8 cellular contexts compared by ENCODE assay signal in the genomic region with DNA sequence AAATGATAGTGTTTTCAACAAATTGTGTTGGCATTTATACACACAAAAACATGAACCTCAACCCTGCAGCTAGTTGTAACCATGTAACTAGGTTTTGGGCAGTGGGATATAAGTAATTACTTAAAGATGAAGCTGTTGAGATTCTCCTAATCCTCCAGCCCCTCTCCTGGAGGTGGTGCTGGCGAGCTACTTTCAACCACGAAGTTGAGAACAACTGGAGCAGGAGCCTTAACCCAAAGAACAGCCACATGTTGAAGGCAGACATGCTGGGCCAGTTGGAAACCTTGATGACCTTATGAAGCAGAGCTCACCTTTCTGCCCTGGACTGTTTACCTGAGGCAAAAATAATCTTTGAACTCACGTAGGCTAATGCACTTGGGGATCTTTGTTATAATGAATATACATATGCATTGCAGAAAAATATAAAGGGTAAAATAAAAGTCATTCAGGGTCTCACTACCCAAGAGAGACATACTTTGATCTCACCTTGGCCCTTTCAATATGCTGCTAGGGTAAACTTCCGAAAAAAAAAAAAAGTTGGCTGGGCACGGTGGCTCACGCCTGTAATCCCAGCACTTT.
A peak's percentile ranks its signal among the peaks of the same experiment; 100 is the strongest.
DNase-seq lines count a peak whose midpoint lies in the region; ATAC-seq and TF ChIP-seq lines count a peak whose summit lies in the region.

No MANE protein-coding gene starts in this region.

- no peak for TF ChIP-seq EP300 in SK-N-SH (IDR thresholded peaks at IDR 0.05; ENCODE audit: borderline replicate concordance in 1 of 2, low read depth in 1 of 2, low read length in 1 of 2)

- H3K36me3 ChIP-seq in SK-N-SH (replicated peaks in 1 of 2; ENCODE audit: control insufficient read depth in 1 of 2, insufficient read depth in 2 of 2, low read length in 1 of 2) (no peaks in the 10 kb centered on the region), testis (ENCODE audit: low read depth, missing control alignments) (no peaks in the 10 kb centered on the region)

- no peaks in the 10 kb centered on the region for H3K9me2 ChIP-seq in SK-N-SH

- TF ChIP-seq RAD21 in SK-N-SH (IDR thresholded peaks at IDR 0.05; ENCODE audit: low read length), result peak; percentile 76

- H3K27ac ChIP-seq in SK-N-SH (ENCODE audit: low read depth in 2 of 2, low read length in 1 of 2), result no peak overlapping the region
- H3K27ac ChIP-seq in testis, result no peak overlapping the region

- POLR2A ChIA-PET in SK-N-SH (lab: Yijun Ruan, JAX), result no interaction called here

- H3K4me3 ChIP-seq in SK-N-SH (ENCODE audit: low read depth in 2 of 2, low read length in 1 of 2) (no peak overlapping the region), testis (no peak overlapping the region)

- H4K20me1 ChIP-seq in SK-N-SH (ENCODE audit: insufficient read depth), result no peaks in the 10 kb centered on the region

- peak; percentile 92 for ATAC-seq in left lobe of liver

- DNase-seq in A172 (ENCODE audit: low spot score) (peak; percentile 51), H4 (ENCODE audit: low spot score) (peak; percentile 45), SK-N-SH (peak; percentile 21), brain pericyte (ENCODE audit: low read depth, low spot score) (peak; percentile 44), left lobe of liver (ENCODE audit: low spot score) (peak; percentile 72), testis (peak; percentile 61), medulla oblongata (ENCODE audit: extremely low spot score) (no peak)
- no peak for DNase-seq in activated T-helper 1 cell treated with anti-CD3 and anti-CD28 coated beads, Interleukin-12 subunit alpha, Interleukin-12 subunit beta, Interleukin-2, Interleukin-4 antibody, amounts not matched to agents 30 ng/mL and 10 ng/mL and 1 ng/mL, durations not matched to agents 14 hours and 24 hours and 36 hours (ENCODE audit: low spot score)

- CTCF ChIA-PET in SK-N-SH (lab: Yijun Ruan, JAX), result interaction anchor here (0.9 to 3.2 kb wide), 6 partner anchors 47 to 256 kb away, joined by 3 to 16 read pairs (median 4); no protein-coding TSS in a partner anchor

- H3K4me2 ChIP-seq in SK-N-SH, result no peak overlapping the region

- H3K4me1 ChIP-seq in SK-N-SH (ENCODE audit: control insufficient read depth in 1 of 2, insufficient read depth in 2 of 2, low read depth in 1 of 2, low read length in 1 of 2) (peaks cover 0 to 17% of the 10 kb centered on the region in 2 experiments; a peak in 3 of 4 replicates), testis (peaks cover 3% of the 10 kb centered on the region)

- H3K27me3 ChIP-seq in SK-N-SH (ENCODE audit: insufficient read depth), result no peaks in the 10 kb centered on the region
- no peaks in the 10 kb centered on the region for H3K27me3 ChIP-seq in testis

- no peaks in the 10 kb centered on the region for H3K79me2 ChIP-seq in SK-N-SH (ENCODE audit: insufficient read depth)

- intact Hi-C loops in testis (cut with DNase I; ENCODE audit: low total_unique reads), result loop anchor here (10.0 kb wide), 1 partner anchor 254 kb away; no protein-coding TSS in a partner anchor
- intact Hi-C loops in activated T-helper 1 cell treated with anti-CD3 and anti-CD28 coated beads, Interleukin-12 subunit alpha, Interleukin-12 subunit beta, Interleukin-2, Interleukin-4 antibody, amounts not matched to agents 30 ng/mL and 10 ng/mL and 1 ng/mL, durations not matched to agents 14 hours and 24 hours and 36 hours (cut with micrococcal nuclease), result loop anchor here (1.0 kb wide), 1 partner anchor 255 kb away; no protein-coding TSS in a partner anchor

- no peaks in the 10 kb centered on the region for H3K36me3 Mint-ChIP-seq in activated T-helper 1 cell treated with anti-CD3 and anti-CD28 coated beads, Interleukin-12 subunit alpha, Interleukin-12 subunit beta, Interleukin-2, Interleukin-4 antibody, amounts not matched to agents 30 ng/mL and 10 ng/mL and 1 ng/mL, durations not matched to agents 14 hours and 24 hours and 36 hours (ENCODE audit: low read depth)

- H3K9me3 ChIP-seq in SK-N-SH, result 0 out of 2 replicates have a peak, but pooled peaks cover 8% of the 10 kb centered on the region
- H3K9me3 ChIP-seq in testis, result no peaks in the 10 kb centered on the region

- H3K27ac Mint-ChIP-seq in activated T-helper 1 cell treated with anti-CD3 and anti-CD28 coated beads, Interleukin-12 subunit alpha, Interleukin-12 subunit beta, Interleukin-2, Interleukin-4 antibody, amounts not matched to agents 30 ng/mL and 10 ng/mL and 1 ng/mL, durations not matched to agents 14 hours and 24 hours and 36 hours, result no peak overlapping the region

- H3K9ac ChIP-seq in SK-N-SH, result no peak overlapping the region

- TF ChIP-seq CTCF in SK-N-SH (IDR thresholded peaks at IDR 0.05), result peak; percentile 78
- TF ChIP-seq CTCF in testis (IDR thresholded peaks at IDR 0.05), result peak in 2 of 3 experiments; percentile 30 to 40

- no peak overlapping the region for H2AFZ ChIP-seq in SK-N-SH (ENCODE audit: low read depth)

- no peak for TF ChIP-seq POLR2A in testis (IDR thresholded peaks at IDR 0.05)

- WGBS in SK-N-SH (ENCODE audit: low lambda C conversion rate), result 43% methylated on average over 6 of the region's 6 CpGs
- 70 to 76% methylated on average over 6 of the region's 6 CpGs for WGBS in testis, 2 donors

- no peak overlapping the region for H3K4me3 Mint-ChIP-seq in activated T-helper 1 cell treated with anti-CD3 and anti-CD28 coated beads, Interleukin-12 subunit alpha, Interleukin-12 subunit beta, Interleukin-2, Interleukin-4 antibody, amounts not matched to agents 30 ng/mL and 10 ng/mL and 1 ng/mL, durations not matched to agents 14 hours and 24 hours and 36 hours

- H3F3A ChIP-seq in SK-N-SH (replicated peaks; ENCODE audit: insufficient read depth), result peaks cover 6% of the 10 kb centered on the region

- H3K27me3 Mint-ChIP-seq in activated T-helper 1 cell treated with anti-CD3 and anti-CD28 coated beads, Interleukin-12 subunit alpha, Interleukin-12 subunit beta, Interleukin-2, Interleukin-4 antibody, amounts not matched to agents 30 ng/mL and 10 ng/mL and 1 ng/mL, durations not matched to agents 14 hours and 24 hours and 36 hours (ENCODE audit: insufficient read depth), result peaks cover 4% of the 10 kb centered on the region

- H3K4me1 Mint-ChIP-seq in activated T-helper 1 cell treated with anti-CD3 and anti-CD28 coated beads, Interleukin-12 subunit alpha, Interleukin-12 subunit beta, Interleukin-2, Interleukin-4 antibody, amounts not matched to agents 30 ng/mL and 10 ng/mL and 1 ng/mL, durations not matched to agents 14 hours and 24 hours and 36 hours (ENCODE audit: low read depth), result no peaks in the 10 kb centered on the region

- H3K9me3 Mint-ChIP-seq in activated T-helper 1 cell treated with anti-CD3 and anti-CD28 coated beads, Interleukin-12 subunit alpha, Interleukin-12 subunit beta, Interleukin-2, Interleukin-4 antibody, amounts not matched to agents 30 ng/mL and 10 ng/mL and 1 ng/mL, durations not matched to agents 14 hours and 24 hours and 36 hours, result peaks cover 4% of the 10 kb centered on the region

TF ChIP-seq in SK-N-SH, 30 proteins besides CTCF, POLR2A, EP300 and RAD21:
- TF ChIP-seq, protein P1, sequence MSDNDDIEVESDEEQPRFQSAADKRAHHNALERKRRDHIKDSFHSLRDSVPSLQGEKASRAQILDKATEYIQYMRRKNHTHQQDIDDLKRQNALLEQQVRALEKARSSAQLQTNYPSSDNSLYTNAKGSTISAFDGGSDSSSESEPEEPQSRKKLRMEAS (IDR thresholded peaks at IDR 0.05; ENCODE audit: low read depth), result peak; percentile 64; the same call in 1 of the 2 replicates
- TF ChIP-seq FOXM1 (IDR thresholded peaks at IDR 0.05; ENCODE audit: low read depth), result no peak
- TF ChIP-seq RXRA (IDR thresholded peaks at IDR 0.05; ENCODE audit: borderline replicate concordance, low read depth), result 0 out of 2 replicates have a peak, but pooled peaks have one; percentile 16
- TF ChIP-seq, protein P2, sequence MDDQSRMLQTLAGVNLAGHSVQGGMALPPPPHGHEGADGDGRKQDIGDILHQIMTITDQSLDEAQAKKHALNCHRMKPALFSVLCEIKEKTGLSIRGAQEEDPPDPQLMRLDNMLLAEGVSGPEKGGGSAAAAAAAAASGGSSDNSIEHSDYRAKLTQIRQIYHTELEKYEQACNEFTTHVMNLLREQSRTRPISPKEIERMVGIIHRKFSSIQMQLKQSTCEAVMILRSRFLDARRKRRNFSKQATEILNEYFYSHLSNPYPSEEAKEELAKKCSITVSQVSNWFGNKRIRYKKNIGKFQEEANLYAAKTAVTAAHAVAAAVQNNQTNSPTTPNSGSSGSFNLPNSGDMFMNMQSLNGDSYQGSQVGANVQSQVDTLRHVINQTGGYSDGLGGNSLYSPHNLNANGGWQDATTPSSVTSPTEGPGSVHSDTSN (IDR thresholded peaks at IDR 0.05), result no peak
- TF ChIP-seq MXI1 (IDR thresholded peaks at IDR 0.05; ENCODE audit: low read depth, low read length), result no peak
- TF ChIP-seq, protein P3, sequence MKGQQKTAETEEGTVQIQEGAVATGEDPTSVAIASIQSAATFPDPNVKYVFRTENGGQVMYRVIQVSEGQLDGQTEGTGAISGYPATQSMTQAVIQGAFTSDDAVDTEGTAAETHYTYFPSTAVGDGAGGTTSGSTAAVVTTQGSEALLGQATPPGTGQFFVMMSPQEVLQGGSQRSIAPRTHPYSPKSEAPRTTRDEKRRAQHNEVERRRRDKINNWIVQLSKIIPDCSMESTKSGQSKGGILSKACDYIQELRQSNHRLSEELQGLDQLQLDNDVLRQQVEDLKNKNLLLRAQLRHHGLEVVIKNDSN (IDR thresholded peaks at IDR 0.05; ENCODE audit: borderline replicate concordance, low read depth), result 0 out of 2 replicates have a peak, but pooled peaks have one; percentile 20
- peak; percentile 78 for TF ChIP-seq SMC3 (IDR thresholded peaks at IDR 0.05; ENCODE audit: low read depth, low read length)
- TF ChIP-seq TCF12 (IDR thresholded peaks at IDR 0.05), result peak; percentile 47; the same call in 1 of the 2 replicates
- 0 out of 2 replicates have a peak, but pooled peaks have one; percentile 23 for TF ChIP-seq SIN3A (IDR thresholded peaks at IDR 0.05; ENCODE audit: borderline replicate concordance, low read depth, low read length)
- no peak for TF ChIP-seq POLR2AphosphoS5 (IDR thresholded peaks at IDR 0.05; ENCODE audit: low read depth, low read length)

Comparison
In these comparisons a context has a peak if more than half of its experiments do, and no peak if none do; other contexts are left out.
1. DNase-seq: peak in A172 (single experiment), H4 (single experiment), SK-N-SH (single experiment), brain pericyte (single experiment), left lobe of liver (single experiment) and testis (single experiment); none in activated T-helper 1 cell treated with anti-CD3 and anti-CD28 coated beads, Interleukin-12 subunit alpha, Interleukin-12 subunit beta, Interleukin-2, Interleukin-4 antibody, amounts not matched to agents 30 ng/mL and 10 ng/mL and 1 ng/mL, durations not matched to agents 14 hours and 24 hours and 36 hours (single experiment) and medulla oblongata (single experiment).